8 cellular contexts compared by ENCODE assay signal in genomic region chr12:66644151-66644550, GRCh38.
"Had no signal": no experiment of that assay in that cellular context is flagged by ENCODE, and none has a peak within 500 bp of the region (broad histone marks: within the 10 kb centered on the region; RNA-seq: fewer than 3 reads in every experiment).

No MANE protein-coding gene starts in this region.

- FAIRE-seq: G401.6, GM12878, GM12891, GM12892, GM18507, GM19239 had no signal

- H3K4me3 ChIP-seq: GM12878 had no signal

- DNase-seq: GDM1, GF-D8 had no signal
